ENCODE assay signal across 1 cellular context in genomic region chr17:58376472-58376921, GRCh38.
TF ChIP-seq lines count a peak whose summit lies in the region.

No MANE protein-coding gene starts in this region.

TF ChIP-seq in K562, 482 proteins besides CTCF, POLR2A, EP300 and RAD21:
- TF ChIP-seq BACH1 (tag; IDR thresholded peaks at IDR 0.05) (no peak), ZNF707 (CRISPR knock-in tag; conservative IDR thresholded peaks at IDR 0.05) (no peak), SPI1 (IDR thresholded peaks at IDR 0.05; ENCODE audit: borderline replicate concordance, low read depth, low read length) (peak; percentile 53; the same call in 1 of the 2 replicates), HNRNPH1 (optimal IDR thresholded peaks at IDR 0.05; ENCODE audit: low read depth, low read length) (no peak)
